Comparison of ENCODE assay signal across 9 cellular contexts in the genomic region with DNA sequence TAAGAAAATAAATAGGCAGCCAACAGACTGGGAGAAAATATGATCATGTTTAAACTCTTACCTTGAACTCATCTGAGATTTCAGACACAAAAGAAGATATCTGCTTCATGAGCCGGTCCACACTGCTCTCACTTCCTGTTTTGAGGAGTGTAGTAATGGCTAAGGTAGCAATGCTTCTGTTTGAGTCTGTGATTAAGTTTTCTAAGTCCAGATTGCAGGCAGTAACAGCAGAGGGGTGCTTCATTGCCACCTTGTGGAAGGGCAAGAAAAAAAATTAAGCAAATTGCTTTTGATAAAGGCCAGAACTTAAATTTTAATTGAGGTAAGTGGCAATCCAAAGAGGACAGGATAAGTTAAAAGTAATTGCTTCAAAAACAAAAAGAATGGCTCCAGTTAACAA.
DNase-seq lines count a peak whose midpoint lies in the region; ATAC-seq and TF ChIP-seq lines count a peak whose summit lies in the region.
"Had no signal": no experiment of that assay in that cellular context is flagged by ENCODE, and none has a peak within 500 bp of the region (broad histone marks: within the 10 kb centered on the region; RNA-seq: fewer than 3 reads in every experiment).

No MANE protein-coding gene starts in this region.

- intact Hi-C loops in aorta (cut with DNase I) = no loop called here

- TF ChIP-seq CTCF in endodermal cell (conservative IDR thresholded peaks at IDR 0.05) = peak; percentile 56

- no peak overlapping the region for H3K4me3 Mint-ChIP-seq in activated naive CD4-positive, alpha-beta T cell treated with anti-CD3 and anti-CD28 coated beads, Interleukin-2, amount 10 ng/mL, durations not matched to agents 7 days and 5 days
- H3K4me3 Mint-ChIP-seq in endodermal cell = no peak overlapping the region
- H3K4me3 Mint-ChIP-seq: dendritic cell treated with granulocyte-macrophage colony-stimulating factor and Interleukin-4, amounts not matched to agents 40 ng/mL and 50 ng/mL, for 4 days had no signal

- H3K9me3 Mint-ChIP-seq in activated naive CD4-positive, alpha-beta T cell treated with anti-CD3 and anti-CD28 coated beads, Interleukin-2, amount 10 ng/mL, durations not matched to agents 7 days and 5 days = no peaks in the 10 kb centered on the region
- H3K9me3 Mint-ChIP-seq in endodermal cell = peaks cover 9% of the 10 kb centered on the region

- peaks cover 2% of the 10 kb centered on the region for H3K4me1 Mint-ChIP-seq in activated naive CD4-positive, alpha-beta T cell treated with anti-CD3 and anti-CD28 coated beads, Interleukin-2, amount 10 ng/mL, durations not matched to agents 7 days and 5 days
- H3K4me1 Mint-ChIP-seq in endodermal cell = no peaks in the 10 kb centered on the region

- H3K27me3 ChIP-seq in endodermal cell (ENCODE audit: control insufficient read depth, insufficient read depth, low read length, poor library complexity, severe bottlenecking) = no peaks in the 10 kb centered on the region
- H3K27me3 ChIP-seq in aorta (ENCODE audit: control insufficient read depth in 1 of 2, insufficient read depth in 2 of 2, low read length in 1 of 2) = no peaks in the 10 kb centered on the region

- H3K27ac Mint-ChIP-seq in activated naive CD4-positive, alpha-beta T cell treated with anti-CD3 and anti-CD28 coated beads, Interleukin-2, amount 10 ng/mL, durations not matched to agents 7 days and 5 days = no peak overlapping the region
- H3K27ac Mint-ChIP-seq in endodermal cell = no peak overlapping the region
- H3K27ac Mint-ChIP-seq: dendritic cell treated with granulocyte-macrophage colony-stimulating factor and Interleukin-4, amounts not matched to agents 40 ng/mL and 50 ng/mL, for 4 days had no signal

- H3K27ac ChIP-seq in endodermal cell (ENCODE audit: low read depth, low read length) (no peak overlapping the region), aorta (ENCODE audit: low read depth in 1 of 2, low read length in 2 of 2) (no peak overlapping the region)

- H3K4me3 ChIP-seq in endodermal cell (ENCODE audit: low read length) (no peak overlapping the region), aorta (ENCODE audit: low read length in 2 of 2) (no peak overlapping the region)

- no peak overlapping the region for H3K9ac ChIP-seq in endodermal cell (ENCODE audit: extremely low read depth, low read length, poor library complexity, severe bottlenecking)

- ATAC-seq in HG02678 (IDR thresholded peaks at IDR 0.05; ENCODE audit: unreplicated experiment) (peak; percentile 57), aorta (ENCODE audit: low FRiP score) (peak; percentile 29), GM18520 (IDR thresholded peaks at IDR 0.05; ENCODE audit: unreplicated experiment) (no peak)

- H3K4me1 ChIP-seq in endodermal cell (ENCODE audit: control insufficient read depth, insufficient read depth, low read length) (no peaks in the 10 kb centered on the region), aorta (ENCODE audit: control insufficient read depth in 1 of 2, insufficient read depth in 2 of 2, low read length in 2 of 2) (no peaks in the 10 kb centered on the region)

- H3K36me3 Mint-ChIP-seq in activated naive CD4-positive, alpha-beta T cell treated with anti-CD3 and anti-CD28 coated beads, Interleukin-2, amount 10 ng/mL, durations not matched to agents 7 days and 5 days = no peaks in the 10 kb centered on the region
- H3K36me3 Mint-ChIP-seq in endodermal cell (ENCODE audit: low read depth) = peaks cover 37% of the 10 kb centered on the region

- H3K9me3 ChIP-seq in endodermal cell (ENCODE audit: control insufficient read depth, low read length) (peaks cover 20% of the 10 kb centered on the region), aorta (ENCODE audit: control insufficient read depth, low read length) (no peaks in the 10 kb centered on the region)

- DNase-seq in activated naive CD4-positive, alpha-beta T cell treated with anti-CD3 and anti-CD28 coated beads, Interleukin-2, amount 10 ng/mL, durations not matched to agents 7 days and 5 days = peak; percentile 34
- no peak for DNase-seq in activated naive CD4-positive, alpha-beta T cell treated with Interleukin-2 at 50 U/mL for 16 hours
- peak; percentile 40 for DNase-seq in NCI-H460 (ENCODE audit: extremely low read depth, low read depth)
- DNase-seq in endodermal cell = no peak
- DNase-seq in aorta = no peak
- DNase-seq in inferior parietal cortex (ENCODE audit: extremely low spot score) = no peak

- no peaks in the 10 kb centered on the region for H3K27me3 Mint-ChIP-seq in activated naive CD4-positive, alpha-beta T cell treated with anti-CD3 and anti-CD28 coated beads, Interleukin-2, amount 10 ng/mL, durations not matched to agents 7 days and 5 days
- no peaks in the 10 kb centered on the region for H3K27me3 Mint-ChIP-seq in endodermal cell (ENCODE audit: insufficient read depth)
- H3K27me3 Mint-ChIP-seq: dendritic cell treated with granulocyte-macrophage colony-stimulating factor and Interleukin-4, amounts not matched to agents 40 ng/mL and 50 ng/mL, for 4 days had no signal

- H3K36me3 ChIP-seq in endodermal cell (ENCODE audit: control insufficient read depth, insufficient read depth, low read length) = peaks cover 19% of the 10 kb centered on the region
- peaks cover 0 to 2% of the 10 kb centered on the region in 2 donors for H3K36me3 ChIP-seq in aorta (ENCODE audit: control insufficient read depth in 1 of 2, insufficient read depth in 2 of 2, low read length in 1 of 2)

- 93% methylated on average over 1 of the region's 1 CpG; no CpG with 5 or more reads in 1 of the 2 experiments for WGBS in endodermal cell (ENCODE audit: insufficient coverage in 1 of 2, insufficient read length in 1 of 2), 2 experiments
- 87 to 88% methylated on average over 1 of the region's 1 CpG for WGBS in aorta, 2 donors

- CTCF ChIA-PET in activated naive CD4-positive, alpha-beta T cell treated with anti-CD3 and anti-CD28 coated beads, Interleukin-2, amount 10 ng/mL, durations not matched to agents 7 days and 5 days (lab: Charles Lee) = no interaction called here

Comparison
In these comparisons a context has a peak if more than half of its experiments do, and no peak if none do; other contexts are left out.
1. DNase-seq: peak in activated naive CD4-positive, alpha-beta T cell treated with anti-CD3 and anti-CD28 coated beads, Interleukin-2, amount 10 ng/mL, durations not matched to agents 7 days and 5 days (single experiment) and NCI-H460 (single experiment); none in activated naive CD4-positive, alpha-beta T cell treated with Interleukin-2 at 50 U/mL for 16 hours (single experiment), endodermal cell (single experiment), aorta (0 of 2) and inferior parietal cortex (single experiment).